8 cellular contexts compared by ENCODE assay signal in genomic region chr5:32444191-32444945, GRCh38. TPM values are rescaled to one million over a fixed set of nuclear protein-coding genes. Genes with fewer than 3 reads are reported as not detected.
DNase-seq lines count a peak whose midpoint lies in the region; ATAC-seq and TF ChIP-seq lines count a peak whose summit lies in the region.

ZFR (minus strand) TSS chr5:32444740; CDS start chr5:32444658, 82 bp downstream.

- no peaks in the 10 kb centered on the region for H3K36me3 ChIP-seq in spleen

- H3K4me1 Mint-ChIP-seq in activated B cell treated with CpG ODN at 0.5 μM for 24 hours, result peaks cover 62% of the 10 kb centered on the region

- CTCF ChIA-PET in activated B cell treated with CpG ODN at 0.5 μM for 24 hours (lab: Charles Lee), result interaction anchor here (1.4 kb wide), 1 partner anchor 146 kb away, joined by 9 read pairs; no protein-coding TSS in a partner anchor

- WGBS in spleen, 5 donors, result 0 to 1% (median 1%) methylated on average over 39 to 81 of the region's 81 CpGs

- peak within 1 kb of the TSS; percentile 92 for H3K4me3 Mint-ChIP-seq in activated B cell treated with CpG ODN at 0.5 μM for 24 hours

- no peaks in the 10 kb centered on the region for H3K9me3 Mint-ChIP-seq in activated B cell treated with CpG ODN at 0.5 μM for 24 hours

- peak within 1 kb of the TSS; percentile 92 to 97 (median 95) for H3K27ac ChIP-seq in spleen

- TF ChIP-seq CTCF in activated B cell treated with CpG ODN at 0.5 μM for 24 hours (IDR thresholded peaks at IDR 0.05) (no peak), cardiac fibroblast (IDR thresholded peaks at IDR 0.05; ENCODE audit: low read depth, low read length) (no peak), spleen (IDR thresholded peaks at IDR 0.05 in 8 of 11, conservative IDR thresholded peaks at IDR 0.05 in 3 of 11) (peak in 3 of 11 experiments; percentile 9 to 18 (median 17))

- ATAC-seq in GM19025 (IDR thresholded peaks at IDR 0.05; ENCODE audit: low read depth, unreplicated experiment) (peak; percentile 74), HG03280 (IDR thresholded peaks at IDR 0.05; ENCODE audit: unreplicated experiment) (peak; percentile 88), activated B cell treated with CpG ODN at 0.5 μM for 24 hours (ENCODE audit: low read depth) (peak; percentile 85)

- H3K27ac Mint-ChIP-seq in activated B cell treated with CpG ODN at 0.5 μM for 24 hours, result peak within 1 kb of the TSS; percentile 92

- peaks cover 32 to 71% (median 46%) of the 10 kb centered on the region in 6 donors for H3K4me1 ChIP-seq in spleen

- H3K36me3 Mint-ChIP-seq in activated B cell treated with CpG ODN at 0.5 μM for 24 hours (ENCODE audit: low read depth), result peaks cover 25% of the 10 kb centered on the region

- no peaks in the 10 kb centered on the region for H3K9me3 ChIP-seq in spleen

- H3K4me3 ChIP-seq in cardiac fibroblast (replicated peaks in 1 of 2; ENCODE audit: low read depth in 2 of 2, low read length in 2 of 2), result peak within 1 kb of the TSS; percentile 78 to 81
- H3K4me3 ChIP-seq in spleen, result peak within 1 kb of the TSS; percentile 79 to 99 (median 94)

- POLR2A ChIA-PET in activated B cell treated with CpG ODN at 0.5 μM for 24 hours (lab: Charles Lee), result interaction anchor here (0.6 to 1.3 kb wide), 9 partner anchors 8 to 273 kb away, joined by 3 to 19 read pairs (median 4); partner anchors contain the start of genes GOLPH3 and SUB1

- DNase-seq in AG08396 (ENCODE audit: low spot score), result peak; percentile 99
- peak; percentile 91 for DNase-seq in NCI-H345 (lab: John Stamatoyannopoulos, UW)
- peak; percentile 90 for DNase-seq in activated B cell treated with CpG ODN at 0.5 μM for 24 hours
- DNase-seq in cardiac fibroblast (ENCODE audit: low read depth in 2 of 2), result peak; percentile 86 to 92
- peak; percentile 90 for DNase-seq in inferior parietal cortex (ENCODE audit: extremely low spot score)
- DNase-seq in spleen, result peak; percentile 98

- no peaks in the 10 kb centered on the region for H3K27me3 ChIP-seq in spleen (replicated peaks in 1 of 7)

- intact Hi-C loops in activated B cell treated with CpG ODN at 0.5 μM for 24 hours (cut with micrococcal nuclease), result loop anchor here (1.0 to 5.0 kb wide), 6 partner anchors 132 to 998 kb away; partner anchors contain the start of genes C5orf22, DROSHA, GOLPH3 and MTMR12
- intact Hi-C loops in spleen (cut with DNase I; ENCODE audit: low total_unique reads), result no loop called here

- H3K27me3 Mint-ChIP-seq in activated B cell treated with CpG ODN at 0.5 μM for 24 hours, result no peaks in the 10 kb centered on the region

- peak in 2 of 3 donors; percentile 2 to 41 for TF ChIP-seq POLR2A in spleen (IDR thresholded peaks at IDR 0.05)

RNA-seq across cellular contexts. Expression of gene ZFR, which starts in this region (rescaled TPM):
- total RNA-seq in activated B cell treated with CpG ODN at 0.5 μM for 24 hours, result 60.2 and 64.3 TPM in 2 replicates
- 10 to 100 TPM; 48.0 to 74.5 (median 53.3) TPM for total RNA-seq in spleen
- 10 to 100 TPM; 25.1 to 29.8 (median 26.5) TPM for polyA plus RNA-seq in spleen

Comparison
In these comparisons a context has a peak if more than half of its experiments do, and no peak if none do; other contexts are left out.
1. Peak in every context shown above with its lines: DNase-seq, ATAC-seq, H3K4me3 ChIP-seq and H3K27ac ChIP-seq.